14 cellular contexts compared by ENCODE assay signal in the genomic region with DNA sequence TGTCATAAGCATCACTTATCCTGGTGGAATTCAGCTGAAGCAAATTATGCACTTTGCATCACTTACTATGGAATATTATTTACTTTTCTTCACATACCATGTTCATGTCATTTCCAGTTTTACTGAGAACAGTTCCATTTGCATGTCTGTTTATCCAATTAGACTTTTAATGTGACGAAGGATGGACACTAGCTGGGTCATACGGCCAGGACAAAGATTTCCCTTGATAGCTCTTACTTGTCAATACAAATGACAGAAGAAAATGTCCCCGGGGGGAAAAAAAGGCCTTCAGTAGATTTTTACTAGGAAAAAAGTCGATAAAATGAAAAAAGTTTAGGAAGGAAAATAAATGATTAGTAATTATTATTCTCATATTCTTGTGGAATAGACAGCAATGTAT.
A peak's percentile ranks its signal among the peaks of the same experiment; 100 is the strongest.
DNase-seq lines count a peak whose midpoint lies in the region; ATAC-seq and TF ChIP-seq lines count a peak whose summit lies in the region.
"Had no signal": no experiment of that assay in that cellular context is flagged by ENCODE, and none has a peak within 500 bp of the region (broad histone marks: within the 10 kb centered on the region; RNA-seq: fewer than 3 reads in every experiment).

No MANE protein-coding gene starts in this region.

- ATAC-seq in heart left ventricle (no peak), omental fat pad (ENCODE audit: low FRiP score) (no peak)

- intact Hi-C loops in heart left ventricle (cut with DNase I), result loop anchor here in 5 of 10 donors (10.0 kb wide), 1 partner anchor 136 kb away; no protein-coding TSS in a partner anchor

- H3K27me3 Mint-ChIP-seq in glutamatergic neuron (ENCODE audit: unreplicated experiment), result peaks cover 5% of the 10 kb centered on the region

- H3K4me1 Mint-ChIP-seq in glutamatergic neuron (ENCODE audit: low read depth, unreplicated experiment), result peaks cover 41% of the 10 kb centered on the region

- no peak for TF ChIP-seq CTCF in glutamatergic neuron (IDR thresholded peaks at IDR 0.05; ENCODE audit: partially characterized antibody, unreplicated experiment)
- TF ChIP-seq CTCF in heart left ventricle (IDR thresholded peaks at IDR 0.05), result no peak
- TF ChIP-seq CTCF in omental fat pad (IDR thresholded peaks at IDR 0.05), result no peak

- H3K9me3 ChIP-seq in heart left ventricle, result peaks cover 0 to 15% (median 5%) of the 10 kb centered on the region in 12 donors

- H3K4me1 ChIP-seq in heart left ventricle, result peaks cover 0 to 26% (median under 1%) of the 10 kb centered on the region in 12 donors
- H3K4me1 ChIP-seq: Caco-2 had no signal

- TF ChIP-seq POLR2A in heart left ventricle (IDR thresholded peaks at IDR 0.05), result no peak

- H3K36me3 ChIP-seq in heart left ventricle, result no peaks in the 10 kb centered on the region
- H3K36me3 ChIP-seq: HAP-1 had no signal

- H3K27ac Mint-ChIP-seq in glutamatergic neuron (ENCODE audit: unreplicated experiment), result no peak overlapping the region
- H3K27ac Mint-ChIP-seq: CD4-positive, alpha-beta T cell had no signal

- peaks cover 2% of the 10 kb centered on the region for H3K9me3 Mint-ChIP-seq in glutamatergic neuron (ENCODE audit: unreplicated experiment)
- H3K9me3 Mint-ChIP-seq: CD4-positive, alpha-beta T cell had no signal

- H3K27ac ChIP-seq in cingulate gyrus (ENCODE audit: low read depth, low read length) (peak overlapping the region; percentile 35), heart left ventricle (peak overlapping the region in 1 of 12 donors; percentile 39)
- H3K27ac ChIP-seq: C4-2B, GM23248 had no signal

- no peak overlapping the region for H3K4me3 ChIP-seq in heart left ventricle
- H3K4me3 ChIP-seq: GM23248, HAP-1 had no signal

- no peaks in the 10 kb centered on the region for H3K27me3 ChIP-seq in heart left ventricle

- DNase-seq in glutamatergic neuron (no peak), midbrain (lab: John Stamatoyannopoulos, UW) (peak; percentile 23), superior temporal gyrus (ENCODE audit: extremely low spot score) (peak; percentile 74), heart left ventricle (no peak), omental fat pad (ENCODE audit: low spot score) (no peak)
- no peak for DNase-seq in stimulated activated CD4-positive, alpha-beta T cell treated with anti-CD3 and anti-CD28 coated beads, Interleukin-4, amount 100 ng/mL, for 24 hours
- DNase-seq in activated T-cell treated with anti-CD3 and anti-CD28 coated beads, Interleukin-2, amount 50 U/mL, for 1 hour, result no peak
- DNase-seq: ACHN; Caco-2; CD4-positive, alpha-beta T cell; GM23248 had no signal

- 60 to 73% (median 67%) methylated on average over 4 of the region's 4 CpGs for WGBS in heart left ventricle, 4 donors

- peaks cover 15% of the 10 kb centered on the region for H3K36me3 Mint-ChIP-seq in glutamatergic neuron (ENCODE audit: unreplicated experiment)

- H3K4me3 Mint-ChIP-seq in glutamatergic neuron (ENCODE audit: unreplicated experiment), result peak overlapping the region; percentile 17
- H3K4me3 Mint-ChIP-seq: CD4-positive, alpha-beta T cell had no signal

Comparison
In these comparisons a context has a peak if more than half of its experiments do, and no peak if none do; other contexts are left out.
1. DNase-seq: peak in midbrain (single experiment) and superior temporal gyrus (single experiment); none in glutamatergic neuron (single experiment), heart left ventricle (0 of 5), stimulated activated CD4-positive, alpha-beta T cell treated with anti-CD3 and anti-CD28 coated beads, Interleukin-4, amount 100 ng/mL, for 24 hours (single experiment), omental fat pad (single experiment) and activated T-cell treated with anti-CD3 and anti-CD28 coated beads, Interleukin-2, amount 50 U/mL, for 1 hour (single experiment).